8 cellular contexts compared by ENCODE assay signal in the genomic region with DNA sequence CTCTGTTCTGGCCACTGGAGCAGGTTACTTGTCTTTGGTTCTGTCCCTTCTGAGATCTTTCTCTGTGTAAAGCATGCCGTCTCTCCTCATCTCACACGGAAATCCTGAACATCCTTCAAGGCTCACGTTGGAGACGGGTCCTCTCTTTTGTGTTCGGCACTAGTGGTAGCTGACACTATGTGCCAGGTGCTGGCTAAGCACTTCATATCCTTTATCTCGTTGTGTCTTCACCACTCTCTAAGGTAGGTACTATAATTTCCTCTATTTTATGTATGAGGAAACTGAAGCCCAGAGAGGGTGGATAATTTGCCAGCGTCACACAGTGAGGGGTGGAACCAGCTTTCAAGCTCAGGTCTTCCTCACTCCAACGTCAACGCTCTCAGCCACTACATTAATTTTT. TPM values are rescaled to one million over a fixed set of nuclear protein-coding genes. Genes with fewer than 3 reads are reported as not detected.
DNase-seq lines count a peak whose midpoint lies in the region; ATAC-seq, FAIRE-seq and TF ChIP-seq lines count a peak whose summit lies in the region.

No MANE protein-coding gene starts in this region.

- H3K4me3 ChIP-seq in PC-9 (peak overlapping the region; percentile 79), endothelial cell of umbilical vein (replicated peaks in 1 of 3; ENCODE audit: insufficient read depth in 1 of 3, low read depth in 1 of 3, low read length in 3 of 3) (peak overlapping the region; percentile 5 to 76 (median 56)), gastrocnemius medialis (peak overlapping the region; percentile 68 to 89 (median 76))

- no peaks in the 10 kb centered on the region for H3K9me2 ChIP-seq in PC-9 (ENCODE audit: insufficient read depth)

- dilution Hi-C loops in endothelial cell of umbilical vein (cut with MboI; ENCODE audit: extremely low pct_ligation_motif_present, low sequenced_read_pairs), result no loop called here

- no peaks in the 10 kb centered on the region for H3K9me3 ChIP-seq in PC-9 (ENCODE audit: insufficient read depth, low read depth)
- H3K9me3 ChIP-seq in endothelial cell of umbilical vein (replicated peaks; ENCODE audit: control insufficient read depth, insufficient read depth, low read length), result no peaks in the 10 kb centered on the region
- H3K9me3 ChIP-seq in gastrocnemius medialis, result no peaks in the 10 kb centered on the region

- in situ Hi-C loops in gastrocnemius medialis (cut with MboI; ENCODE audit: low sequenced_read_pairs in 4 of 4), result no loop called here

- H3K9me1 ChIP-seq in endothelial cell of umbilical vein (replicated peaks; ENCODE audit: control insufficient read depth, extremely low read depth, insufficient read depth, low read length), result no peaks in the 10 kb centered on the region

- peak overlapping the region; percentile 81 for H2AFZ ChIP-seq in PC-9
- H2AFZ ChIP-seq in endothelial cell of umbilical vein (ENCODE audit: low read depth, low read length), result peak overlapping the region; percentile 18

- no peaks in the 10 kb centered on the region; the same call in 1 of the 2 replicates for H3F3A ChIP-seq in PC-9 (ENCODE audit: insufficient read depth, low read depth)

- H3K36me3 ChIP-seq in PC-9 (ENCODE audit: low read depth) (peaks cover 19% of the 10 kb centered on the region), endothelial cell of umbilical vein (ENCODE audit: control insufficient read depth in 2 of 2, extremely low read depth in 1 of 2, insufficient read depth in 2 of 2, low read length in 2 of 2) (peaks cover 0 to 4% of the 10 kb centered on the region in 2 experiments), gastrocnemius medialis (peaks cover 0 to 18% of the 10 kb centered on the region in 2 donors)

- peak overlapping the region; percentile 72 for H3K9ac ChIP-seq in endothelial cell of umbilical vein (replicated peaks; ENCODE audit: extremely low read depth, insufficient read depth, low read length)

- TF ChIP-seq CTCF in PC-9 (conservative IDR thresholded peaks at IDR 0.05) (no peak), endothelial cell of umbilical vein (IDR thresholded peaks at IDR 0.05; ENCODE audit: extremely low read depth in 1 of 2, insufficient read depth in 1 of 2, low read depth in 1 of 2, low read length in 2 of 2) (no peak), gastrocnemius medialis (IDR thresholded peaks at IDR 0.05 in 4 of 5, conservative IDR thresholded peaks at IDR 0.05 in 1 of 5) (no peak), GM20000 (IDR thresholded peaks at IDR 0.05; ENCODE audit: extremely low read depth, missing control alignments) (no peak)

- peak overlapping the region; percentile 97 for H3K4me2 ChIP-seq in PC-9
- H3K4me2 ChIP-seq in endothelial cell of umbilical vein (ENCODE audit: insufficient read depth, low read length), result peak overlapping the region; percentile 88

- H4K20me1 ChIP-seq in PC-9 (ENCODE audit: insufficient read depth) (no peaks in the 10 kb centered on the region), endothelial cell of umbilical vein (replicated peaks; ENCODE audit: control insufficient read depth, extremely low read depth, insufficient read depth, low read length) (no peaks in the 10 kb centered on the region)

- intact Hi-C loops in PC-9 (cut with micrococcal nuclease; ENCODE audit: unreplicated experiment), result loop anchor here (2.0 to 5.0 kb wide), 3 partner anchors 44 to 186 kb away; no protein-coding TSS in a partner anchor
- intact Hi-C loops in endothelial cell of umbilical vein (cut with micrococcal nuclease), result loop anchor here (2.0 kb wide), 4 partner anchors 42 to 178 kb away; no protein-coding TSS in a partner anchor
- intact Hi-C loops in gastrocnemius medialis (cut with DNase I; ENCODE audit: low total_unique reads), result loop anchor here (2.0 to 5.0 kb wide), 2 partner anchors 42 to 124 kb away; a partner anchor contains a TSS

- DNase-seq in NCI-H1105 treated with DMSO at 0.1 percent for 48 hours (lab: John Stamatoyannopoulos, UW) (peak; percentile 24), NCI-H1105 (lab: John Stamatoyannopoulos, UW) (no peak), PC-9 (no peak), endothelial cell of umbilical vein (ENCODE audit: low read depth, low spot score) (no peak), gastrocnemius medialis (no peak), GM20000 (ENCODE audit: low spot score) (no peak), KG1 (lab: John Stamatoyannopoulos, UW) (no peak), GM19239 (ENCODE audit: insufficient read length, low spot score) (no peak)

- CTCF ChIA-PET in PC-9 (lab: Charles Lee) (interaction anchor here (0.6 kb wide), 1 partner anchor 58 kb away, joined by 3 read pairs; no protein-coding TSS in a partner anchor), endothelial cell of umbilical vein (lab: Charles Lee) (interaction anchor here (0.8 to 2.7 kb wide), 14 partner anchors 9 to 434 kb away, joined by 3 to 13 read pairs (median 4); partner anchors contain the start of gene EFCAB12)

- H3K27me3 ChIP-seq in PC-9 (ENCODE audit: insufficient read depth, low read depth) (no peaks in the 10 kb centered on the region), endothelial cell of umbilical vein (ENCODE audit: control insufficient read depth in 2 of 2, insufficient read depth in 2 of 2, low read length in 2 of 2) (no peaks in the 10 kb centered on the region), gastrocnemius medialis (no peaks in the 10 kb centered on the region)

- FAIRE-seq in endothelial cell of umbilical vein (lab: Jason Lieb, UNC) (no peak), GM19239 (lab: Jason Lieb, UNC) (no peak)

- H3K4me1 ChIP-seq in PC-9 (replicated peaks; ENCODE audit: insufficient read depth) (peaks cover 33% of the 10 kb centered on the region), endothelial cell of umbilical vein (ENCODE audit: control insufficient read depth, extremely low read depth, insufficient read depth, low read length) (peaks cover 44% of the 10 kb centered on the region), gastrocnemius medialis (peaks cover 28 to 31% of the 10 kb centered on the region in 2 donors)

- BruUV-seq in PC-9 (replicated peaks; lab: Mats Ljungman, UMichigan) (no TSS peak), endothelial cell of umbilical vein (replicated peaks; lab: Mats Ljungman, UMichigan) (no TSS peak)

- H3K27ac ChIP-seq in PC-9, result 0 out of 2 replicates have a peak overlapping the region, but pooled peaks have one; percentile 29
- H3K27ac ChIP-seq in endothelial cell of umbilical vein (ENCODE audit: insufficient read depth, low read depth, low read length), result peak overlapping the region; percentile 75
- H3K27ac ChIP-seq in gastrocnemius medialis, result peak overlapping the region; percentile 81 to 92 (median 85)

- peaks cover 55% of the 10 kb centered on the region for H3K79me2 ChIP-seq in PC-9 (ENCODE audit: low read depth)
- peaks cover 28% of the 10 kb centered on the region for H3K79me2 ChIP-seq in endothelial cell of umbilical vein (ENCODE audit: control insufficient read depth, insufficient read depth, low read length)

- TF ChIP-seq POLR2A in endothelial cell of umbilical vein (IDR thresholded peaks at IDR 0.05; ENCODE audit: low read depth, low read length) (peak; percentile 15), gastrocnemius medialis (IDR thresholded peaks at IDR 0.05) (no peak)

- no peak for ATAC-seq in gastrocnemius medialis

- POLR2A ChIA-PET in PC-9 (lab: Charles Lee; ENCODE audit: unreplicated experiment) (interaction anchor here (0.5 to 0.6 kb wide), 2 partner anchors 34 to 224 kb away, joined by 3 to 5 read pairs; no protein-coding TSS in a partner anchor), endothelial cell of umbilical vein (lab: Charles Lee) (interaction anchor here (0.7 to 2.0 kb wide), 3 partner anchors 10 to 125 kb away, joined by 3 to 9 read pairs (median 4); partner anchors contain the start of gene EFCAB12)

TF ChIP-seq in endothelial cell of umbilical vein, 7 proteins besides CTCF, POLR2A, EP300 and RAD21 (continues in another document):
- no peak for TF ChIP-seq MYC (IDR thresholded peaks at IDR 0.05; ENCODE audit: low read depth, low read length)
- no peak for TF ChIP-seq POLR2AphosphoS5 (IDR thresholded peaks at IDR 0.05; ENCODE audit: insufficient read depth, low read depth, low read length)
- no peak for TF ChIP-seq EZH2 (IDR thresholded peaks at IDR 0.05; ENCODE audit: borderline replicate concordance, low read depth, low read length, severe bottlenecking)
- TF ChIP-seq GATA2 (IDR thresholded peaks at IDR 0.05; ENCODE audit: insufficient read depth, insufficient read length, low read depth, low read length), result no peak

RNA-seq across cellular contexts. Expression of gene IFT122, which starts 1.2 kb away (rescaled TPM):
- total RNA-seq in PC-9 (2021), result 44.8 and 55.6 TPM in 2 replicates
- total RNA-seq in endothelial cell of umbilical vein, result 36.6 and 41.7 TPM in 2 replicates
- 38.4 and 44.3 TPM in 2 replicates for polyA plus RNA-seq in endothelial cell of umbilical vein
- polyA plus RNA-seq in endothelial cell of umbilical vein (2011; cell fraction: cytosol; rRNA removed), result 26.1 and 28.0 TPM in 2 replicates
- polyA plus RNA-seq in endothelial cell of umbilical vein (2011; cell fraction: nucleus; rRNA removed), result 105 and 116 TPM in 2 replicates
- 18.0 and 23.9 TPM in 2 replicates for polyA plus RNA-seq in endothelial cell of umbilical vein (2012)
- 67.1 and 91.1 TPM in 2 replicates for polyA minus RNA-seq in endothelial cell of umbilical vein
- 9.4 TPM for polyA minus RNA-seq in endothelial cell of umbilical vein (2011; cell fraction: cytosol; rRNA and poly(A)+ RNA removed)
- polyA minus RNA-seq in endothelial cell of umbilical vein (2011; cell fraction: nucleus; rRNA and poly(A)+ RNA removed), result 56.9 and 73.7 TPM in 2 replicates
- 10 to 100 TPM in 1 of 4 donors, 1 to 10 TPM in 3; 4.6 to 16.4 (median 5.9) TPM for total RNA-seq in gastrocnemius medialis

RNA-seq across cellular contexts. Expression of gene MBD4, which starts 1.5 kb away (rescaled TPM):
- total RNA-seq in PC-9 (2021) (48.6 and 49.4 TPM in 2 replicates), endothelial cell of umbilical vein (33.2 and 39.5 TPM in 2 replicates), gastrocnemius medialis (10 to 100 TPM; 15.4 to 18.1 (median 16.4) TPM)
- 11.0 and 17.4 TPM in 2 replicates for polyA plus RNA-seq in endothelial cell of umbilical vein
- 19.7 and 19.8 TPM in 2 replicates for polyA plus RNA-seq in endothelial cell of umbilical vein (2011; cell fraction: cytosol; rRNA removed)
- 54.2 and 68.8 TPM in 2 replicates for polyA plus RNA-seq in endothelial cell of umbilical vein (2011; cell fraction: nucleus; rRNA removed)
- polyA plus RNA-seq in endothelial cell of umbilical vein (2012), result 16.1 and 22.9 TPM in 2 replicates
- 14.0 and 16.5 TPM in 2 replicates for polyA minus RNA-seq in endothelial cell of umbilical vein
- polyA minus RNA-seq in endothelial cell of umbilical vein (2011; cell fraction: cytosol; rRNA and poly(A)+ RNA removed), result 28.5 TPM
- polyA minus RNA-seq in endothelial cell of umbilical vein (2011; cell fraction: nucleus; rRNA and poly(A)+ RNA removed), result 35.0 and 41.0 TPM in 2 replicates

RNA-seq across cellular contexts. Expression of gene EFCAB12, which starts 12.8 kb away (rescaled TPM):
- total RNA-seq in PC-9 (2021), result 2.0 and 2.2 TPM in 2 replicates
- total RNA-seq in endothelial cell of umbilical vein, result 0.25 and 0.49 TPM in 2 replicates
- polyA plus RNA-seq in endothelial cell of umbilical vein, result 0.15 and 0.19 TPM in 2 replicates
- 0.05 and 0.10 TPM in 2 replicates for polyA plus RNA-seq in endothelial cell of umbilical vein (2011; cell fraction: cytosol; rRNA removed)
- 0.88 and 1.0 TPM in 2 replicates for polyA plus RNA-seq in endothelial cell of umbilical vein (2011; cell fraction: nucleus; rRNA removed)
- polyA plus RNA-seq in endothelial cell of umbilical vein (2012), result 0.12 and 0.14 TPM in 2 replicates
- 0.10 TPM in 1 of 2 replicates, not detected in the other for polyA minus RNA-seq in endothelial cell of umbilical vein
- polyA minus RNA-seq in endothelial cell of umbilical vein (2011; cell fraction: cytosol; rRNA and poly(A)+ RNA removed), result not detected
- 0.43 and 0.82 TPM in 2 replicates for polyA minus RNA-seq in endothelial cell of umbilical vein (2011; cell fraction: nucleus; rRNA and poly(A)+ RNA removed)
- not detected for total RNA-seq in gastrocnemius medialis

Comparison
In these comparisons a context has a peak if more than half of its experiments do, and no peak if none do; other contexts are left out.
1. H3K27ac ChIP-seq: peak in every context shown above with its lines; median percentile 85 in gastrocnemius medialis; 75 in endothelial cell of umbilical vein; 29 in PC-9.